In the genomic region with DNA sequence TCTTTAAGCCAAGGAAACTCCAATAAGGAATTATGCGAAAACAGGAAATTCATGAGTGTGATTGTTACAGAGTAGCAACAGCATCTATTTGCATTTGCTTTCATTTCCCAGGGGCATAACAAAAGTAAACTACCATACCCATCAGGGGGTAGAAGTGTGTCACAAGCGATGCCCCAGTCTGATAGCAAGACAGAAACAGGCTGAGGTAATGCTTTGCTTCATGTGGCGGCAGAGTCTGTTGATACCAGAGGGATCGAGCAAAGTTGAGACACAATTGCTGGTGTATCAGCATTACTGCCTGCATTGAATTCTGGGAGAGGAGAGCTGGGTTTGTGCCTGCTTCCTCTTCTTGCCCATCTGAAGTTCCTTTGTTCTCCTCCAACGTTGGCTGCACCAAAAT, we compare ENCODE assay signal across 11 cellular contexts. TPM values are rescaled to one million over a fixed set of nuclear protein-coding genes. Genes with fewer than 3 reads are reported as not detected.
DNase-seq lines count a peak whose midpoint lies in the region; ATAC-seq and TF ChIP-seq lines count a peak whose summit lies in the region.
"Had no signal": no experiment of that assay in that cellular context is flagged by ENCODE, and none has a peak within 500 bp of the region (broad histone marks: within the 10 kb centered on the region; RNA-seq: fewer than 3 reads in every experiment).

No MANE protein-coding gene starts in this region.

- H3K4me1 ChIP-seq in H9 (ENCODE audit: insufficient read depth, low read length) (peaks cover 10% of the 10 kb centered on the region), NT2/D1 (ENCODE audit: insufficient read depth, insufficient read length) (peaks cover 7% of the 10 kb centered on the region)
- H3K4me1 ChIP-seq: Peyer's patch had no signal

- H3K56ac ChIP-seq in H9 (ENCODE audit: insufficient read length, low read depth, low read length): no peak overlapping the region

- TF ChIP-seq CTCF in H9 (conservative IDR thresholded peaks at IDR 0.05): no peak

- H3K9ac ChIP-seq in H9 (ENCODE audit: extremely low read depth, insufficient read length, low read length) (no peak overlapping the region), NT2/D1 (ENCODE audit: insufficient read length, low read depth) (no peak overlapping the region)
- H3K9ac ChIP-seq: GM23248 had no signal

- H3K79me1 ChIP-seq in H9 (ENCODE audit: insufficient read depth, low read depth, low read length, poor library complexity, severe bottlenecking): no peaks in the 10 kb centered on the region

- no peak overlapping the region for H4K8ac ChIP-seq in H9 (replicated peaks; ENCODE audit: insufficient read length, low read depth, low read length)

- no peak overlapping the region for H2BK120ac ChIP-seq in H9 (ENCODE audit: low read depth, low read length, poor library complexity, severe bottlenecking)

- no peak overlapping the region for H2BK20ac ChIP-seq in H9 (ENCODE audit: low read depth, low read length, poor library complexity, severe bottlenecking)

- no peak overlapping the region for H2BK15ac ChIP-seq in H9 (ENCODE audit: low read depth, low read length)

- no peak overlapping the region for H2AK5ac ChIP-seq in H9 (ENCODE audit: insufficient read length, low read length)

- peak overlapping the region; percentile 13 for H3K18ac ChIP-seq in H9 (ENCODE audit: insufficient read length, low read depth, low read length)

- H3K36me3 Mint-ChIP-seq in H9 (ENCODE audit: insufficient read depth in 1 of 3, low read depth in 3 of 3): peaks cover 69 to 97% (median 80%) of the 10 kb centered on the region in 3 experiments

- no peaks in the 10 kb centered on the region for H4K20me1 ChIP-seq in H9 (ENCODE audit: control insufficient read depth, insufficient read depth, insufficient read length)

- H3K14ac ChIP-seq in H9 (ENCODE audit: insufficient read depth, low read length): no peak overlapping the region

- no peaks in the 10 kb centered on the region for H3K79me2 ChIP-seq in H9 (ENCODE audit: insufficient read depth, low read length)

- DNase-seq in H9 (peak; percentile 87), NT2/D1 (ENCODE audit: low read depth, low spot score) (peak; percentile 90), epidermal melanocyte (ENCODE audit: insufficient read length, low spot score) (peak; percentile 32), nucleus accumbens (lab: John Stamatoyannopoulos, UW) (peak in 52 of 56 donors; percentile 6 to 83 (median 58)), GM19240 (ENCODE audit: insufficient read length, low spot score) (no peak), NK-92 (lab: John Stamatoyannopoulos, UW; ENCODE audit: unreplicated experiment) (no peak)
- DNase-seq in stimulated activated CD4-positive, alpha-beta T cell treated with anti-CD3 and anti-CD28 coated beads, Interleukin-12 subunit alpha, Interleukin-12 subunit beta, amount 100 ng/mL, for 4 hours: no peak
- DNase-seq: GM23248; Peyer's patch; stimulated activated naive CD4-positive, alpha-beta T cell treated with Interleukin-2 at 50 U/mL for 16 hours had no signal

- no peak overlapping the region for H3K4me3 ChIP-seq in NT2/D1 (ENCODE audit: insufficient read length, low read depth)
- H3K4me3 ChIP-seq: GM23248, Peyer's patch had no signal

- no peaks in the 10 kb centered on the region for H3K23me2 ChIP-seq in H9 (ENCODE audit: insufficient read length, low read depth, low read length, poor library complexity, severe bottlenecking)

- peak overlapping the region; percentile 4 to 60; a peak in 4 of 5 replicates for H3K4me3 Mint-ChIP-seq in H9

- H3K27ac Mint-ChIP-seq in H9: peak overlapping the region; percentile 94 to 99 (median 95)

- H2AFZ ChIP-seq in H9 (ENCODE audit: low read length): no peak overlapping the region
- H2AFZ ChIP-seq: GM23248 had no signal

- peak overlapping the region; percentile 97 for H3K27ac ChIP-seq in H9 (ENCODE audit: insufficient read length, low read depth, low read length)
- H3K27ac ChIP-seq: GM23248, Peyer's patch had no signal

- no peaks in the 10 kb centered on the region for H3K27me3 Mint-ChIP-seq in H9 (ENCODE audit: low read depth)

- H3K9me3 Mint-ChIP-seq in H9: no peaks in the 10 kb centered on the region

- H3K27me3 ChIP-seq in H9 (ENCODE audit: insufficient read depth, low read length): no peaks in the 10 kb centered on the region
- no peaks in the 10 kb centered on the region for H3K27me3 ChIP-seq in NT2/D1 (ENCODE audit: insufficient read depth, insufficient read length)
- H3K27me3 ChIP-seq: Peyer's patch had no signal

- peaks cover 82% of the 10 kb centered on the region for H3K36me3 ChIP-seq in NT2/D1 (ENCODE audit: insufficient read depth, insufficient read length, low read length)

- peak overlapping the region; percentile 3 for H3T11ph ChIP-seq in H9 (ENCODE audit: low read length)

- ATAC-seq in HG03520 (IDR thresholded peaks at IDR 0.05; ENCODE audit: unreplicated experiment): no peak

- H2BK12ac ChIP-seq in H9 (ENCODE audit: insufficient read length, low read depth, low read length): no peak overlapping the region

- H3K4ac ChIP-seq in H9 (ENCODE audit: low read depth, low read length): no peak overlapping the region

- H3K23ac ChIP-seq in H9 (ENCODE audit: insufficient read length, low read depth, low read length): no peak overlapping the region

- no peak overlapping the region for H4K91ac ChIP-seq in H9 (ENCODE audit: insufficient read length, low read depth, low read length)

- peaks cover 50 to 55% of the 10 kb centered on the region in 2 experiments for H3K4me1 Mint-ChIP-seq in H9

- WGBS in H9 (ENCODE audit: extremely low coverage, insufficient read length, low lambda C conversion rate): no CpG with 5 or more reads among the region's 5 CpGs

- no peak overlapping the region for H2BK5ac ChIP-seq in H9 (ENCODE audit: insufficient read length, low read length)

- no peak overlapping the region for H4K5ac ChIP-seq in H9 (ENCODE audit: insufficient read length, low read depth, low read length)

- H3K9me3 ChIP-seq in H9 (ENCODE audit: control insufficient read depth, low read depth, low read length): no peaks in the 10 kb centered on the region
- no peaks in the 10 kb centered on the region for H3K9me3 ChIP-seq in NT2/D1 (ENCODE audit: insufficient read depth, low read length)
- H3K9me3 ChIP-seq: Peyer's patch had no signal

- H3K4me2 ChIP-seq in H9 (ENCODE audit: insufficient read depth, insufficient read length, low read length): no peak overlapping the region

RNA-seq across cellular contexts. Expression of a gene that starts 51.2 kb away (rescaled TPM):
- total RNA-seq in H9 (2021): 29.3 and 29.8 TPM in 2 replicates

Comparison
In these comparisons a context has a peak if more than half of its experiments do, and no peak if none do; other contexts are left out.
1. DNase-seq: peak in H9 (single experiment), NT2/D1 (single experiment), epidermal melanocyte (single experiment) and nucleus accumbens (52 of 56); none in stimulated activated CD4-positive, alpha-beta T cell treated with anti-CD3 and anti-CD28 coated beads, Interleukin-12 subunit alpha, Interleukin-12 subunit beta, amount 100 ng/mL, for 4 hours (single experiment), GM19240 (single experiment) and NK-92 (single experiment).